ENCODE assay signal across 27 cellular contexts in genomic region chr4:100811046-100811445, GRCh38.
"Had no signal": no experiment of that assay in that cellular context is flagged by ENCODE, and none has a peak within 500 bp of the region (broad histone marks: within the 10 kb centered on the region; RNA-seq: fewer than 3 reads in every experiment).

No MANE protein-coding gene starts in this region.

- H3K9me3 Mint-ChIP-seq: activated B cell treated with CpG ODN at 0.5 μM for 24 hours; activated naive CD8-positive, alpha-beta T cell treated with anti-CD3 and anti-CD28 coated beads for 36 hours; activated T-cell treated with anti-CD3 and anti-CD28 coated beads, Interleukin-2, amount 50 U/mL, for 4 hours; activated T-helper 2 cell treated with anti-CD3 and anti-CD28 coated beads, Interferon-gamma antibody, Interleukin-2, Interleukin-4, amounts not matched to agents 10 μg/mL and 5 μg/mL and 100 μg/mL, durations not matched to agents 14 hours and 24 hours and 36 hours; central memory CD8-positive, alpha-beta T cell; nephron; stimulated activated effector memory CD8-positive, alpha-beta T cell treated with anti-CD3 and anti-CD28 coated beads, Interleukin-12 subunit alpha, Interleukin-12 subunit beta, amount 100 ng/mL, for 72 hours; stimulated activated naive CD8-positive, alpha-beta T cell treated with anti-CD3 and anti-CD28 coated beads, Interleukin-15, amount 100 ng/mL, for 72 hours had no signal

- H3K27ac Mint-ChIP-seq: activated B cell treated with CpG ODN at 0.5 μM for 24 hours; activated CD4-positive, alpha-beta T cell treated with anti-CD3 and anti-CD28 coated beads for 36 hours; activated naive CD8-positive, alpha-beta T cell treated with anti-CD3 and anti-CD28 coated beads for 36 hours; activated T-helper 2 cell treated with anti-CD3 and anti-CD28 coated beads, Interferon-gamma antibody, Interleukin-2, Interleukin-4, amounts not matched to agents 10 μg/mL and 5 μg/mL and 100 μg/mL, durations not matched to agents 14 hours and 24 hours and 36 hours; nephron; stimulated activated effector memory CD8-positive, alpha-beta T cell treated with anti-CD3 and anti-CD28 coated beads, Interleukin-12 subunit alpha, Interleukin-12 subunit beta, amount 100 ng/mL, for 72 hours; stimulated activated naive CD8-positive, alpha-beta T cell treated with anti-CD3 and anti-CD28 coated beads, Interleukin-15, amount 100 ng/mL, for 72 hours had no signal

- H3K27me3 Mint-ChIP-seq: activated naive CD8-positive, alpha-beta T cell treated with anti-CD3 and anti-CD28 coated beads for 36 hours; central memory CD8-positive, alpha-beta T cell; stimulated activated naive CD8-positive, alpha-beta T cell treated with anti-CD3 and anti-CD28 coated beads, Interleukin-15, amount 100 ng/mL, for 72 hours had no signal

- DNase-seq: activated B cell treated with CpG ODN at 0.5 μM for 24 hours; activated CD4-positive, alpha-beta T cell treated with anti-CD3 and anti-CD28 coated beads for 36 hours; activated CD4-positive, alpha-beta T cell treated with anti-CD3 and anti-CD28 coated beads, Interleukin-2, amount 50 U/mL, for 4 hours; activated CD8-positive, alpha-beta memory T cell treated with anti-CD3 and anti-CD28 coated beads, Interleukin-2, amount 50 U/mL, for 48 hours; activated naive CD4-positive, alpha-beta T cell treated with Interleukin-2 at 50 U/mL for 16 hours; activated naive CD8-positive, alpha-beta T cell treated with anti-CD3 and anti-CD28 coated beads for 36 hours; activated T-cell treated with anti-CD3 and anti-CD28 coated beads, Interleukin-2, amount 50 U/mL, for 4 hours; amniotic stem cell; dorsolateral prefrontal cortex; esophagus squamous epithelium; heart left ventricle; islet precursor cell; left cardiac atrium; occipital lobe; right lobe of liver; stimulated activated CD4-positive, alpha-beta T cell treated with anti-CD3 and anti-CD28 coated beads, Interleukin-2, amount 100 ng/mL, for 24 hours; stimulated activated naive CD8-positive, alpha-beta T cell treated with anti-CD3 and anti-CD28 coated beads, Interleukin-15, amount 100 ng/mL, for 72 hours; T-helper 9 cell had no signal

- H3K27me3 ChIP-seq: breast epithelium, dorsolateral prefrontal cortex, esophagus squamous epithelium, gastroesophageal sphincter, heart left ventricle, right lobe of liver, suprapubic skin, tibial nerve had no signal

- ATAC-seq: activated CD4-positive, alpha-beta T cell treated with anti-CD3 and anti-CD28 coated beads for 36 hours; activated T-cell treated with anti-CD3 and anti-CD28 coated beads, Interleukin-2, amount 50 U/mL, for 4 hours; gastroesophageal sphincter; heart left ventricle; left cardiac atrium; right lobe of liver; stimulated activated effector memory CD8-positive, alpha-beta T cell treated with anti-CD3 and anti-CD28 coated beads, Interleukin-12 subunit alpha, Interleukin-12 subunit beta, amount 100 ng/mL, for 72 hours; stimulated activated naive CD8-positive, alpha-beta T cell treated with anti-CD3 and anti-CD28 coated beads, Interleukin-15, amount 100 ng/mL, for 72 hours had no signal

- H3K36me3 Mint-ChIP-seq: activated naive CD8-positive, alpha-beta T cell treated with anti-CD3 and anti-CD28 coated beads for 36 hours; stimulated activated effector memory CD8-positive, alpha-beta T cell treated with anti-CD3 and anti-CD28 coated beads, Interleukin-12 subunit alpha, Interleukin-12 subunit beta, amount 100 ng/mL, for 72 hours had no signal

- H3K4me1 ChIP-seq: breast epithelium, esophagus squamous epithelium, heart left ventricle, right lobe of liver, suprapubic skin, tibial nerve had no signal

- H3K27ac ChIP-seq: breast epithelium, dorsolateral prefrontal cortex, esophagus squamous epithelium, gastroesophageal sphincter, heart left ventricle, right lobe of liver, skin epidermis, suprapubic skin, tibial nerve had no signal

- H3K4me3 Mint-ChIP-seq: activated B cell treated with CpG ODN at 0.5 μM for 24 hours; activated CD4-positive, alpha-beta T cell treated with anti-CD3 and anti-CD28 coated beads for 36 hours; activated naive CD8-positive, alpha-beta T cell treated with anti-CD3 and anti-CD28 coated beads for 36 hours; activated T-cell treated with anti-CD3 and anti-CD28 coated beads, Interleukin-2, amount 50 U/mL, for 4 hours; central memory CD8-positive, alpha-beta T cell; nephron; stimulated activated effector memory CD8-positive, alpha-beta T cell treated with anti-CD3 and anti-CD28 coated beads, Interleukin-12 subunit alpha, Interleukin-12 subunit beta, amount 100 ng/mL, for 72 hours; stimulated activated naive CD8-positive, alpha-beta T cell treated with anti-CD3 and anti-CD28 coated beads, Interleukin-15, amount 100 ng/mL, for 72 hours had no signal

- H3K9me3 ChIP-seq: breast epithelium, esophagus squamous epithelium, gastroesophageal sphincter, heart left ventricle, right lobe of liver, suprapubic skin, tibial nerve had no signal

- H3K4me1 Mint-ChIP-seq: activated B cell treated with CpG ODN at 0.5 μM for 24 hours; activated CD4-positive, alpha-beta T cell treated with anti-CD3 and anti-CD28 coated beads for 36 hours; activated naive CD8-positive, alpha-beta T cell treated with anti-CD3 and anti-CD28 coated beads for 36 hours; central memory CD8-positive, alpha-beta T cell; stimulated activated effector memory CD8-positive, alpha-beta T cell treated with anti-CD3 and anti-CD28 coated beads, Interleukin-12 subunit alpha, Interleukin-12 subunit beta, amount 100 ng/mL, for 72 hours; stimulated activated naive CD8-positive, alpha-beta T cell treated with anti-CD3 and anti-CD28 coated beads, Interleukin-15, amount 100 ng/mL, for 72 hours had no signal

- H3K36me3 ChIP-seq: breast epithelium, esophagus squamous epithelium, gastroesophageal sphincter, heart left ventricle, right lobe of liver, suprapubic skin, tibial nerve had no signal

- H3K4me3 ChIP-seq: breast epithelium, dorsolateral prefrontal cortex, esophagus squamous epithelium, gastroesophageal sphincter, heart left ventricle, right lobe of liver, skin epidermis, suprapubic skin, tibial nerve had no signal
